ENCODE assay signal across 1 cellular context in genomic region chr2:226657340-226658053, GRCh38.
A peak's percentile ranks its signal among the peaks of the same experiment; 100 is the strongest.
TF ChIP-seq lines count a peak whose summit lies in the region.

No MANE protein-coding gene starts in this region.

TF ChIP-seq in HepG2, 621 proteins besides CTCF, POLR2A, EP300 and RAD21 (continued from another document and continues in another):
- no peak; the same call in 1 of the 2 replicates for TF ChIP-seq NR2F2 (IDR thresholded peaks at IDR 0.05; ENCODE audit: borderline replicate concordance, low read depth)
- no peak for TF ChIP-seq SAFB2 (CRISPR knock-in tag; IDR thresholded peaks at IDR 0.05; ENCODE audit: borderline replicate concordance, low read depth)
- TF ChIP-seq ZNF670 (CRISPR knock-in tag; IDR thresholded peaks at IDR 0.05; ENCODE audit: borderline replicate concordance) = no peak
- TF ChIP-seq, protein P1, sequence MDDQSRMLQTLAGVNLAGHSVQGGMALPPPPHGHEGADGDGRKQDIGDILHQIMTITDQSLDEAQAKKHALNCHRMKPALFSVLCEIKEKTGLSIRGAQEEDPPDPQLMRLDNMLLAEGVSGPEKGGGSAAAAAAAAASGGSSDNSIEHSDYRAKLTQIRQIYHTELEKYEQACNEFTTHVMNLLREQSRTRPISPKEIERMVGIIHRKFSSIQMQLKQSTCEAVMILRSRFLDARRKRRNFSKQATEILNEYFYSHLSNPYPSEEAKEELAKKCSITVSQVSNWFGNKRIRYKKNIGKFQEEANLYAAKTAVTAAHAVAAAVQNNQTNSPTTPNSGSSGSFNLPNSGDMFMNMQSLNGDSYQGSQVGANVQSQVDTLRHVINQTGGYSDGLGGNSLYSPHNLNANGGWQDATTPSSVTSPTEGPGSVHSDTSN (CRISPR knock-in tag; IDR thresholded peaks at IDR 0.05; ENCODE audit: borderline replicate concordance) = no peak
- TF ChIP-seq NR2F6 (IDR thresholded peaks at IDR 0.05) = peak; percentile 86
- peak; percentile 64 for TF ChIP-seq NR2F6 (CRISPR knock-in tag; IDR thresholded peaks at IDR 0.05)
- TF ChIP-seq, protein P2, sequence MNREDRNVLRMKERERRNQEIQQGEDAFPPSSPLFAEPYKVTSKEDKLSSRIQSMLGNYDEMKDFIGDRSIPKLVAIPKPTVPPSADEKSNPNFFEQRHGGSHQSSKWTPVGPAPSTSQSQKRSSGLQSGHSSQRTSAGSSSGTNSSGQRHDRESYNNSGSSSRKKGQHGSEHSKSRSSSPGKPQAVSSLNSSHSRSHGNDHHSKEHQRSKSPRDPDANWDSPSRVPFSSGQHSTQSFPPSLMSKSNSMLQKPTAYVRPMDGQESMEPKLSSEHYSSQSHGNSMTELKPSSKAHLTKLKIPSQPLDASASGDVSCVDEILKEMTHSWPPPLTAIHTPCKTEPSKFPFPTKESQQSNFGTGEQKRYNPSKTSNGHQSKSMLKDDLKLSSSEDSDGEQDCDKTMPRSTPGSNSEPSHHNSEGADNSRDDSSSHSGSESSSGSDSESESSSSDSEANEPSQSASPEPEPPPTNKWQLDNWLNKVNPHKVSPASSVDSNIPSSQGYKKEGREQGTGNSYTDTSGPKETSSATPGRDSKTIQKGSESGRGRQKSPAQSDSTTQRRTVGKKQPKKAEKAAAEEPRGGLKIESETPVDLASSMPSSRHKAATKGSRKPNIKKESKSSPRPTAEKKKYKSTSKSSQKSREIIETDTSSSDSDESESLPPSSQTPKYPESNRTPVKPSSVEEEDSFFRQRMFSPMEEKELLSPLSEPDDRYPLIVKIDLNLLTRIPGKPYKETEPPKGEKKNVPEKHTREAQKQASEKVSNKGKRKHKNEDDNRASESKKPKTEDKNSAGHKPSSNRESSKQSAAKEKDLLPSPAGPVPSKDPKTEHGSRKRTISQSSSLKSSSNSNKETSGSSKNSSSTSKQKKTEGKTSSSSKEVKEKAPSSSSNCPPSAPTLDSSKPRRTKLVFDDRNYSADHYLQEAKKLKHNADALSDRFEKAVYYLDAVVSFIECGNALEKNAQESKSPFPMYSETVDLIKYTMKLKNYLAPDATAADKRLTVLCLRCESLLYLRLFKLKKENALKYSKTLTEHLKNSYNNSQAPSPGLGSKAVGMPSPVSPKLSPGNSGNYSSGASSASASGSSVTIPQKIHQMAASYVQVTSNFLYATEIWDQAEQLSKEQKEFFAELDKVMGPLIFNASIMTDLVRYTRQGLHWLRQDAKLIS (CRISPR knock-in tag; IDR thresholded peaks at IDR 0.05) = no peak
- TF ChIP-seq HNRNPUL1 (IDR thresholded peaks at IDR 0.05; ENCODE audit: low read depth, low read length) = 0 out of 2 replicates have a peak, but pooled peaks have one; percentile 29
- TF ChIP-seq ZNF17 (CRISPR knock-in tag; IDR thresholded peaks at IDR 0.05) = no peak
- no peak for TF ChIP-seq ZBTB3 (CRISPR knock-in tag; IDR thresholded peaks at IDR 0.05; ENCODE audit: borderline replicate concordance, low read depth)
- TF ChIP-seq ZBTB38 (CRISPR knock-in tag; IDR thresholded peaks at IDR 0.05) = peak; percentile 20; the same call in 1 of the 2 replicates
- TF ChIP-seq ATM (IDR thresholded peaks at IDR 0.05; ENCODE audit: borderline replicate concordance) = no peak; the same call in 1 of the 2 replicates
- TF ChIP-seq FOXO1 (CRISPR knock-in tag; IDR thresholded peaks at IDR 0.05) = peak; percentile 48; the same call in 1 of the 2 replicates
- TF ChIP-seq KDM1A (CRISPR knock-in tag; IDR thresholded peaks at IDR 0.05) = 0 out of 2 replicates have a peak, but pooled peaks have one; percentile 8
- TF ChIP-seq, protein P3, sequence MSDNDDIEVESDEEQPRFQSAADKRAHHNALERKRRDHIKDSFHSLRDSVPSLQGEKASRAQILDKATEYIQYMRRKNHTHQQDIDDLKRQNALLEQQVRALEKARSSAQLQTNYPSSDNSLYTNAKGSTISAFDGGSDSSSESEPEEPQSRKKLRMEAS (IDR thresholded peaks at IDR 0.05) = peak; percentile 72
- TF ChIP-seq STAT5B (CRISPR knock-in tag; IDR thresholded peaks at IDR 0.05) = no peak
- no peak for TF ChIP-seq THAP7 (CRISPR knock-in tag; IDR thresholded peaks at IDR 0.05)
- TF ChIP-seq ZNF343 (CRISPR knock-in tag; IDR thresholded peaks at IDR 0.05) = no peak
- TF ChIP-seq STAG1 (CRISPR knock-in tag; IDR thresholded peaks at IDR 0.05) = peak; percentile 49; the same call in 1 of the 2 replicates
- TF ChIP-seq ZNF549 (CRISPR knock-in tag; IDR thresholded peaks at IDR 0.05) = no peak
- TF ChIP-seq RAD51 (IDR thresholded peaks at IDR 0.05; ENCODE audit: borderline replicate concordance) = no peak
- TF ChIP-seq, protein P4, sequence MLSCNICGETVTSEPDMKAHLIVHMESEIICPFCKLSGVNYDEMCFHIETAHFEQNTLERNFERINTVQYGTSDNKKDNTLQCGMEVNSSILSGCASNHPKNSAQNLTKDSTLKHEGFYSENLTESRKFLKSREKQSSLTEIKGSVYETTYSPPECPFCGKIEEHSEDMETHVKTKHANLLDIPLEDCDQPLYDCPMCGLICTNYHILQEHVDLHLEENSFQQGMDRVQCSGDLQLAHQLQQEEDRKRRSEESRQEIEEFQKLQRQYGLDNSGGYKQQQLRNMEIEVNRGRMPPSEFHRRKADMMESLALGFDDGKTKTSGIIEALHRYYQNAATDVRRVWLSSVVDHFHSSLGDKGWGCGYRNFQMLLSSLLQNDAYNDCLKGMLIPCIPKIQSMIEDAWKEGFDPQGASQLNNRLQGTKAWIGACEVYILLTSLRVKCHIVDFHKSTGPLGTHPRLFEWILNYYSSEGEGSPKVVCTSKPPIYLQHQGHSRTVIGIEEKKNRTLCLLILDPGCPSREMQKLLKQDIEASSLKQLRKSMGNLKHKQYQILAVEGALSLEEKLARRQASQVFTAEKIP (CRISPR knock-in tag; IDR thresholded peaks at IDR 0.05; ENCODE audit: borderline replicate concordance) = no peak
- TF ChIP-seq GZF1 (CRISPR knock-in tag; IDR thresholded peaks at IDR 0.05) = no peak
- TF ChIP-seq ZNF280D (CRISPR knock-in tag; IDR thresholded peaks at IDR 0.05) = peak; percentile 72; the same call in 1 of the 2 replicates
- no peak for TF ChIP-seq PAWR (CRISPR knock-in tag; IDR thresholded peaks at IDR 0.05; ENCODE audit: borderline replicate concordance)
- no peak for TF ChIP-seq ZNF766 (CRISPR knock-in tag; IDR thresholded peaks at IDR 0.05; ENCODE audit: borderline replicate concordance)
- TF ChIP-seq MED8 (CRISPR knock-in tag; IDR thresholded peaks at IDR 0.05; ENCODE audit: insufficient replicate concordance) = no peak
- TF ChIP-seq ZNF263 (CRISPR knock-in tag; IDR thresholded peaks at IDR 0.05) = no peak
- TF ChIP-seq, protein P5, sequence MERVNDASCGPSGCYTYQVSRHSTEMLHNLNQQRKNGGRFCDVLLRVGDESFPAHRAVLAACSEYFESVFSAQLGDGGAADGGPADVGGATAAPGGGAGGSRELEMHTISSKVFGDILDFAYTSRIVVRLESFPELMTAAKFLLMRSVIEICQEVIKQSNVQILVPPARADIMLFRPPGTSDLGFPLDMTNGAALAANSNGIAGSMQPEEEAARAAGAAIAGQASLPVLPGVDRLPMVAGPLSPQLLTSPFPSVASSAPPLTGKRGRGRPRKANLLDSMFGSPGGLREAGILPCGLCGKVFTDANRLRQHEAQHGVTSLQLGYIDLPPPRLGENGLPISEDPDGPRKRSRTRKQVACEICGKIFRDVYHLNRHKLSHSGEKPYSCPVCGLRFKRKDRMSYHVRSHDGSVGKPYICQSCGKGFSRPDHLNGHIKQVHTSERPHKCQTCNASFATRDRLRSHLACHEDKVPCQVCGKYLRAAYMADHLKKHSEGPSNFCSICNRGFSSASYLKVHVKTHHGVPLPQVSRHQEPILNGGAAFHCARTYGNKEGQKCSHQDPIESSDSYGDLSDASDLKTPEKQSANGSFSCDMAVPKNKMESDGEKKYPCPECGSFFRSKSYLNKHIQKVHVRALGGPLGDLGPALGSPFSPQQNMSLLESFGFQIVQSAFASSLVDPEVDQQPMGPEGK (CRISPR knock-in tag; IDR thresholded peaks at IDR 0.05) = peak; percentile 80
- no peak for TF ChIP-seq ZNF839 (CRISPR knock-in tag; IDR thresholded peaks at IDR 0.05; ENCODE audit: borderline replicate concordance)
- no peak for TF ChIP-seq FOXC1 (CRISPR knock-in tag; IDR thresholded peaks at IDR 0.05; ENCODE audit: borderline replicate concordance)
- TF ChIP-seq MAFK (conservative IDR thresholded peaks at IDR 0.05 in 1 of 2, IDR thresholded peaks at IDR 0.05 in 1 of 2; ENCODE audit: low read length in 2 of 2) = no peak
- TF ChIP-seq SMAD9 (CRISPR knock-in tag; IDR thresholded peaks at IDR 0.05) = no peak
- no peak for TF ChIP-seq ZNF354B (CRISPR knock-in tag; IDR thresholded peaks at IDR 0.05)
- TF ChIP-seq NRL (CRISPR knock-in tag; IDR thresholded peaks at IDR 0.05; ENCODE audit: borderline replicate concordance) = no peak
- TF ChIP-seq ZNF251 (CRISPR knock-in tag; IDR thresholded peaks at IDR 0.05) = no peak
- no peak for TF ChIP-seq CSRNP1 (CRISPR knock-in tag; IDR thresholded peaks at IDR 0.05)
- TF ChIP-seq ZNF180 (CRISPR knock-in tag; IDR thresholded peaks at IDR 0.05; ENCODE audit: borderline replicate concordance, low read depth) = no peak
- peak; percentile 71 for TF ChIP-seq ELF3 (CRISPR knock-in tag; IDR thresholded peaks at IDR 0.05)
- TF ChIP-seq ZFP1 (CRISPR knock-in tag; IDR thresholded peaks at IDR 0.05) = peak; percentile 93
- no peak for TF ChIP-seq KDM5B (CRISPR knock-in tag; IDR thresholded peaks at IDR 0.05; ENCODE audit: borderline replicate concordance)
- TF ChIP-seq, protein P6, sequence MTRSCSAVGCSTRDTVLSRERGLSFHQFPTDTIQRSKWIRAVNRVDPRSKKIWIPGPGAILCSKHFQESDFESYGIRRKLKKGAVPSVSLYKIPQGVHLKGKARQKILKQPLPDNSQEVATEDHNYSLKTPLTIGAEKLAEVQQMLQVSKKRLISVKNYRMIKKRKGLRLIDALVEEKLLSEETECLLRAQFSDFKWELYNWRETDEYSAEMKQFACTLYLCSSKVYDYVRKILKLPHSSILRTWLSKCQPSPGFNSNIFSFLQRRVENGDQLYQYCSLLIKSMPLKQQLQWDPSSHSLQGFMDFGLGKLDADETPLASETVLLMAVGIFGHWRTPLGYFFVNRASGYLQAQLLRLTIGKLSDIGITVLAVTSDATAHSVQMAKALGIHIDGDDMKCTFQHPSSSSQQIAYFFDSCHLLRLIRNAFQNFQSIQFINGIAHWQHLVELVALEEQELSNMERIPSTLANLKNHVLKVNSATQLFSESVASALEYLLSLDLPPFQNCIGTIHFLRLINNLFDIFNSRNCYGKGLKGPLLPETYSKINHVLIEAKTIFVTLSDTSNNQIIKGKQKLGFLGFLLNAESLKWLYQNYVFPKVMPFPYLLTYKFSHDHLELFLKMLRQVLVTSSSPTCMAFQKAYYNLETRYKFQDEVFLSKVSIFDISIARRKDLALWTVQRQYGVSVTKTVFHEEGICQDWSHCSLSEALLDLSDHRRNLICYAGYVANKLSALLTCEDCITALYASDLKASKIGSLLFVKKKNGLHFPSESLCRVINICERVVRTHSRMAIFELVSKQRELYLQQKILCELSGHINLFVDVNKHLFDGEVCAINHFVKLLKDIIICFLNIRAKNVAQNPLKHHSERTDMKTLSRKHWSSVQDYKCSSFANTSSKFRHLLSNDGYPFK (CRISPR knock-in tag; IDR thresholded peaks at IDR 0.05; ENCODE audit: borderline replicate concordance) = no peak
- no peak for TF ChIP-seq ATRX (CRISPR knock-in tag; IDR thresholded peaks at IDR 0.05; ENCODE audit: borderline replicate concordance)
- TF ChIP-seq HDAC2 (CRISPR knock-in tag; IDR thresholded peaks at IDR 0.05) = peak; percentile 87
- peak; percentile 65; the same call in 1 of the 2 replicates for TF ChIP-seq CHD4 (IDR thresholded peaks at IDR 0.05; ENCODE audit: borderline replicate concordance, low read length)
- TF ChIP-seq E2F1 (CRISPR knock-in tag; IDR thresholded peaks at IDR 0.05) = no peak
- TF ChIP-seq RFX3 (CRISPR knock-in tag; IDR thresholded peaks at IDR 0.05) = no peak
- TF ChIP-seq RORA (CRISPR knock-in tag; IDR thresholded peaks at IDR 0.05) = no peak
- peak; percentile 81; the same call in 1 of the 2 replicates for TF ChIP-seq RXRB (CRISPR knock-in tag; IDR thresholded peaks at IDR 0.05; ENCODE audit: borderline replicate concordance)
